ENCODE assay signal across 15 cellular contexts in genomic region chr3:128484404-128485282, GRCh38. TPM values are rescaled to one million over a fixed set of nuclear protein-coding genes. Genes with fewer than 3 reads are reported as not detected.
A peak's percentile ranks its signal among the peaks of the same experiment; 100 is the strongest.
DNase-seq lines count a peak whose midpoint lies in the region; ATAC-seq and TF ChIP-seq lines count a peak whose summit lies in the region.
"Had no signal": no experiment of that assay in that cellular context is flagged by ENCODE, and none has a peak within 500 bp of the region (broad histone marks: within the 10 kb centered on the region; RNA-seq: fewer than 3 reads in every experiment).

No MANE protein-coding gene starts in this region.

- peaks cover 100% of the 10 kb centered on the region for H3K27me3 ChIP-seq in endodermal cell (ENCODE audit: control insufficient read depth, insufficient read depth, low read length, poor library complexity, severe bottlenecking)

- DNase-seq in AG09309 (ENCODE audit: low read depth) (no peak), endodermal cell (peak; percentile 68), nephron progenitor cell (no peak), NCI-H510A treated with DMSO at 0.1 percent for 48 hours (lab: John Stamatoyannopoulos, UW) (no peak)
- DNase-seq in activated CD4-positive, alpha-beta T cell treated with anti-CD3 and anti-CD28 coated beads, Interleukin-2, amount 50 U/mL, for 1 hour = no peak
- DNase-seq in stimulated activated naive CD4-positive, alpha-beta T cell treated with Interleukin-2 at 50 U/mL for 16 hours (lab: John Stamatoyannopoulos, UW) = no peak
- DNase-seq: cerebellar nuclear complex, head of caudate nucleus, NCI-H748 treated with DMSO at 0.1 percent for 48 hours, T-helper 9 cell had no signal

- H3K4me3 ChIP-seq in AG09309 (ENCODE audit: control insufficient read depth, low read depth, low read length) = peak overlapping the region; percentile 95
- H3K4me3 ChIP-seq in HEK293 (ENCODE audit: low read depth, low read length) = no peak overlapping the region
- no peak overlapping the region for H3K4me3 ChIP-seq in endodermal cell (ENCODE audit: low read length)
- H3K4me3 ChIP-seq: GM12878 had no signal

- H3K4me1 Mint-ChIP-seq in endodermal cell (peaks cover 35% of the 10 kb centered on the region), nephron progenitor cell (peaks cover 53% of the 10 kb centered on the region)

- H3K9me3 ChIP-seq in HEK293 (ENCODE audit: control insufficient read depth, insufficient read depth, low read depth, low read length) = no peaks in the 10 kb centered on the region
- no peaks in the 10 kb centered on the region for H3K9me3 ChIP-seq in endodermal cell (ENCODE audit: control insufficient read depth, low read length)

- no peak overlapping the region for H3K27ac Mint-ChIP-seq in endodermal cell
- no peak overlapping the region for H3K27ac Mint-ChIP-seq in nephron progenitor cell

- H3K27ac ChIP-seq in HEK293 (ENCODE audit: extremely low read depth, low read depth, low read length) (no peak overlapping the region), endodermal cell (ENCODE audit: low read depth, low read length) (no peak overlapping the region)
- H3K27ac ChIP-seq: KMS-11 had no signal

- H3K4me1 ChIP-seq in HEK293 (ENCODE audit: control insufficient read depth, insufficient read depth, low read length) (no peaks in the 10 kb centered on the region; the same call in 1 of the 2 replicates), endodermal cell (ENCODE audit: control insufficient read depth, insufficient read depth, low read length) (peaks cover 13% of the 10 kb centered on the region)

- CTCF ChIA-PET in HEK293 (lab: Yijun Ruan, JAX) = no interaction called here

- TF ChIP-seq CTCF in AG09309 (IDR thresholded peaks at IDR 0.05; ENCODE audit: control insufficient read depth, insufficient read depth, low read depth, low read length, missing control alignments) (no peak), HEK293 (tag by site-specific recombination; IDR thresholded peaks at IDR 0.05) (no peak), endodermal cell (conservative IDR thresholded peaks at IDR 0.05) (no peak), nephron progenitor cell (IDR thresholded peaks at IDR 0.05) (no peak)

- H3K9ac ChIP-seq in endodermal cell (ENCODE audit: extremely low read depth, low read length, poor library complexity, severe bottlenecking) = no peak overlapping the region
- H3K9ac ChIP-seq: KMS-11 had no signal

- H3K36me3 Mint-ChIP-seq in endodermal cell (ENCODE audit: low read depth) (no peaks in the 10 kb centered on the region), nephron progenitor cell (ENCODE audit: low read depth) (no peaks in the 10 kb centered on the region)

- H3K9me3 Mint-ChIP-seq in endodermal cell (no peaks in the 10 kb centered on the region), nephron progenitor cell (no peaks in the 10 kb centered on the region)

- WGBS in endodermal cell (ENCODE audit: insufficient coverage in 1 of 2, insufficient read length in 1 of 2), 2 experiments = 7 to 12% methylated on average over 11 to 15 of the region's 16 CpGs

- H3K36me3 ChIP-seq in HEK293 (ENCODE audit: control insufficient read depth in 2 of 2, insufficient read depth in 1 of 2, low read length in 2 of 2) (peaks cover 0 to 64% of the 10 kb centered on the region in 2 experiments; a peak in 1 of 3 replicates), endodermal cell (ENCODE audit: control insufficient read depth, insufficient read depth, low read length) (no peaks in the 10 kb centered on the region)

- no peak for ATAC-seq in GM18511 (IDR thresholded peaks at IDR 0.05; ENCODE audit: unreplicated experiment)
- ATAC-seq: GM12878 had no signal

- no peak overlapping the region for H3K4me3 Mint-ChIP-seq in endodermal cell
- H3K4me3 Mint-ChIP-seq in nephron progenitor cell = peak overlapping the region; percentile 20

- POLR2A ChIA-PET in HEK293 (lab: Yijun Ruan, JAX) = no interaction called here

- H3K27me3 Mint-ChIP-seq in endodermal cell (ENCODE audit: insufficient read depth) (peaks cover 95% of the 10 kb centered on the region), nephron progenitor cell (ENCODE audit: low read depth, poor library complexity) (peaks cover 100% of the 10 kb centered on the region)

TF ChIP-seq in HEK293, 187 proteins besides CTCF, POLR2A, EP300 and RAD21:
- TF ChIP-seq IKZF3 (tag by site-specific recombination; IDR thresholded peaks at IDR 0.05) (0 out of 2 replicates have a peak, but pooled peaks have one; percentile 20), ZNF341 (tag by site-specific recombination; IDR thresholded peaks at IDR 0.05; ENCODE audit: low read depth) (0 out of 2 replicates have a peak, but pooled peaks have one; percentile 48), ZNF175 (tag by site-specific recombination; IDR thresholded peaks at IDR 0.05) (no peak)

RNA-seq across cellular contexts. Expression of gene GATA2, which starts 8.4 kb away (rescaled TPM):
- total RNA-seq in endodermal cell = 1 to 10 TPM; 1.2 to 1.6 TPM
- 4.4 TPM for polyA plus RNA-seq in endodermal cell (2013, experiment 1 of 2)
- polyA plus RNA-seq in endodermal cell (2013, experiment 2 of 2) = 3.9 TPM
- polyA plus RNA-seq: GM12878, neural cell had no signal

RNA-seq across cellular contexts. Expression of gene DNAJB8, which starts 18.0 kb away (rescaled TPM):
- not detected for total RNA-seq in endodermal cell
- polyA plus RNA-seq in endodermal cell (2013, experiment 1 of 2) = not detected
- not detected for polyA plus RNA-seq in endodermal cell (2013, experiment 2 of 2)
- total RNA-seq: GM12878 had no signal
- polyA plus RNA-seq: GM12878, neural cell had no signal
